In the genomic region with DNA sequence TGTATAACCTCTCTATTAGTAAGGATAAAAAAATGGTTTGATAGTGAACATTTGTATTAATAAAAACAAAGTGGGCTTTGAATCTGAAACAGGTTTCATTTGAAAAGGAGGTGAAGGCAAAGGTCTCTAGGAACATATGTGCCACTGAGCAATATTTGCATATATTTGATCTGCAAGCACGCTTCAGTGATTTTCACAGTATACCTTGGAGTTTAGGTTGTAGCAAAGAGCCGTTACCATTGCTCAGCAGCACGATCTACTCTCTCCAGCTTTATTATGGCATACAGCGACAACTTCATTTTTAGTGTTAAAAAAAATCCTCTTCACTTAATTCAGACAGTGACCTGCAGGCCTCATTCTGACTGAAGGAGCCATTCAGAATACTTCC, we compare ENCODE assay signal across 1 cellular context.
TF ChIP-seq lines count a peak whose summit lies in the region.

No MANE protein-coding gene starts in this region.

TF ChIP-seq in GM23338, 12 proteins besides CTCF, POLR2A, EP300 and RAD21 (continued from another document):
- no peak for TF ChIP-seq POLR2AphosphoS5 (IDR thresholded peaks at IDR 0.05; ENCODE audit: low read depth)
- TF ChIP-seq NANOG (IDR thresholded peaks at IDR 0.05; ENCODE audit: borderline replicate concordance), result no peak
- TF ChIP-seq ZNF331 (CRISPR knock-in tag; IDR thresholded peaks at IDR 0.05; ENCODE audit: low read depth), result no peak
- TF ChIP-seq, protein P1, sequence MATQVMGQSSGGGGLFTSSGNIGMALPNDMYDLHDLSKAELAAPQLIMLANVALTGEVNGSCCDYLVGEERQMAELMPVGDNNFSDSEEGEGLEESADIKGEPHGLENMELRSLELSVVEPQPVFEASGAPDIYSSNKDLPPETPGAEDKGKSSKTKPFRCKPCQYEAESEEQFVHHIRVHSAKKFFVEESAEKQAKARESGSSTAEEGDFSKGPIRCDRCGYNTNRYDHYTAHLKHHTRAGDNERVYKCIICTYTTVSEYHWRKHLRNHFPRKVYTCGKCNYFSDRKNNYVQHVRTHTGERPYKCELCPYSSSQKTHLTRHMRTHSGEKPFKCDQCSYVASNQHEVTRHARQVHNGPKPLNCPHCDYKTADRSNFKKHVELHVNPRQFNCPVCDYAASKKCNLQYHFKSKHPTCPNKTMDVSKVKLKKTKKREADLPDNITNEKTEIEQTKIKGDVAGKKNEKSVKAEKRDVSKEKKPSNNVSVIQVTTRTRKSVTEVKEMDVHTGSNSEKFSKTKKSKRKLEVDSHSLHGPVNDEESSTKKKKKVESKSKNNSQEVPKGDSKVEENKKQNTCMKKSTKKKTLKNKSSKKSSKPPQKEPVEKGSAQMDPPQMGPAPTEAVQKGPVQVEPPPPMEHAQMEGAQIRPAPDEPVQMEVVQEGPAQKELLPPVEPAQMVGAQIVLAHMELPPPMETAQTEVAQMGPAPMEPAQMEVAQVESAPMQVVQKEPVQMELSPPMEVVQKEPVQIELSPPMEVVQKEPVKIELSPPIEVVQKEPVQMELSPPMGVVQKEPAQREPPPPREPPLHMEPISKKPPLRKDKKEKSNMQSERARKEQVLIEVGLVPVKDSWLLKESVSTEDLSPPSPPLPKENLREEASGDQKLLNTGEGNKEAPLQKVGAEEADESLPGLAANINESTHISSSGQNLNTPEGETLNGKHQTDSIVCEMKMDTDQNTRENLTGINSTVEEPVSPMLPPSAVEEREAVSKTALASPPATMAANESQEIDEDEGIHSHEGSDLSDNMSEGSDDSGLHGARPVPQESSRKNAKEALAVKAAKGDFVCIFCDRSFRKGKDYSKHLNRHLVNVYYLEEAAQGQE (IDR thresholded peaks at IDR 0.05; ENCODE audit: unreplicated experiment), result no peak
